Comparison of ENCODE assay signal across 8 cellular contexts in the genomic region with DNA sequence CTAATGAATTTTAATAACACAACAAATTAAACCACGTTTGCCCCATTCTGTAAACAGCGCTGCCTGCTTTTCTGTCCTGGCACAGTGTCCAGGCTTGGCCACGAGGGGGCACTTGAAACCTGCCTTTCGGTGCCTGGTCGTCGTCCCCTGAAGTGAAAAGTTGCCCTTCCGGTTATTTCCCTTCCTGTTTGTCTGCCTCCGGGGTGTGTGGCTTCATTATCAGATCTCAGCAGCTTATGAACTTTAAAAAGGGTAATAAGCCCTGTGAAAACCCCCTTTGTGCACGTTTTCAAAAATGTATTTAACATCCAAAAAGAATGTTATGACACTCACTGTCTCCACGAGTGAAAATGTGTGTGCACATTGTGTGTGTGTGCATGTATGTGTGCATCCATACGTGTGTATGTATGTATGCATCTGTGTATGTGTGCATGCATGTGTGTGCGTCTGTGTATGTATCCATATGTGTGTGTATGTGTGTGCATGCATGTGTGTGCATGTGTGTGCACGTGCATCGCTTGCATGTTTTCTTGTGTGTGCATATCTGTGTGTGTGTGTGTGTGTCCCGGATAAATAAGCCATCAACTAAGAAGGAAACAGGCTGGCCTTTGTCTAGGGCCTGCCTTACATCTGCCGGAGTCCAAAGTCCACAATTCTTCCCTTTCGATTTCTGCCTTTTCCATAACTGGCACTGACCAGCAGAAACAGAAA.
DNase-seq lines count a peak whose midpoint lies in the region; ATAC-seq and TF ChIP-seq lines count a peak whose summit lies in the region.

No MANE protein-coding gene starts in this region.

- intact Hi-C loops in IMR-90 (cut with micrococcal nuclease), result loop anchor here (1.0 to 10.0 kb wide), 8 partner anchors 62 to 1637 kb away; partner anchors contain the start of genes C6orf120, THBS2 and WDR27

- in situ Hi-C loops in IMR-90 (cut with MboI; ENCODE audit: low sequenced_read_pairs), result loop anchor here (10.0 to 25.0 kb wide), 2 partner anchors 620 to 983 kb away; no protein-coding TSS in a partner anchor

- no peak overlapping the region for H2BK120ac ChIP-seq in IMR-90 (ENCODE audit: low read depth, low read length)

- H3K9me1 ChIP-seq in IMR-90 (ENCODE audit: insufficient read depth, low read length), result no peaks in the 10 kb centered on the region

- H4K91ac ChIP-seq in IMR-90 (ENCODE audit: insufficient read depth, low read depth, low read length), result no peak overlapping the region

- H4K20me1 ChIP-seq in IMR-90 (ENCODE audit: insufficient read depth, low read length), result no peaks in the 10 kb centered on the region

- peak; percentile 97 for ATAC-seq in GM21576 (IDR thresholded peaks at IDR 0.05; ENCODE audit: unreplicated experiment)
- ATAC-seq in IMR-90 (ENCODE audit: low read depth), result peak; percentile 97
- peak; percentile 86 for ATAC-seq in activated T-helper 17 cell treated with anti-CD3 and anti-CD28 coated beads, Interleukin-2, amount 50 U/mL, for 72 hours (replicated peaks)
- peak; percentile 89 for ATAC-seq in stimulated activated naive CD8-positive, alpha-beta T cell treated with anti-CD3 and anti-CD28 coated beads, Interleukin-15, amount 100 ng/mL, for 72 hours

- peak overlapping the region; percentile 65 for H3K4me3 Mint-ChIP-seq in activated T-helper 17 cell treated with anti-CD3 and anti-CD28 coated beads, Interleukin-2, amount 50 U/mL, for 72 hours
- H3K4me3 Mint-ChIP-seq in stimulated activated naive CD8-positive, alpha-beta T cell treated with anti-CD3 and anti-CD28 coated beads, Interleukin-15, amount 100 ng/mL, for 72 hours, result peak overlapping the region; percentile 58 to 65

- H4K8ac ChIP-seq in IMR-90 (ENCODE audit: low read depth in 2 of 2, low read length in 2 of 2), result peak overlapping the region; percentile 82 to 86; a peak in 3 of 4 replicates

- DNase-seq in DMS53 (lab: John Stamatoyannopoulos, UW) (peak; percentile 93), IMR-90 (peak; percentile 60), RPMI7951 (ENCODE audit: low read depth) (peak; percentile 75), fibroblast of the conjunctiva (ENCODE audit: low read depth) (peak; percentile 59)
- peak; percentile 70 to 79 for DNase-seq in stimulated activated naive CD8-positive, alpha-beta T cell treated with anti-CD3 and anti-CD28 coated beads, Interleukin-15, amount 100 ng/mL, for 72 hours

- H3K56ac ChIP-seq in IMR-90 (ENCODE audit: extremely low read depth, insufficient read depth, low read length), result no peak overlapping the region

- H3K14ac ChIP-seq in IMR-90 (replicated peaks; ENCODE audit: low read depth, low read length), result no peak overlapping the region

- POLR2A ChIA-PET in IMR-90 (lab: Charles Lee; ENCODE audit: unreplicated experiment), result no interaction called here

- BruUV-seq in IMR-90 (replicated peaks; lab: Mats Ljungman, UMichigan), result no TSS peak

- H3K4me1 ChIP-seq in IMR-90 (ENCODE audit: control insufficient read depth, insufficient read depth, low read length) (no peaks in the 10 kb centered on the region), neuron (ENCODE audit: insufficient read depth, low read length) (no peaks in the 10 kb centered on the region)

- no peak overlapping the region for H3K23ac ChIP-seq in IMR-90 (ENCODE audit: low read depth, low read length)

- H3K36me3 Mint-ChIP-seq in activated T-helper 17 cell treated with anti-CD3 and anti-CD28 coated beads, Interleukin-2, amount 50 U/mL, for 72 hours (ENCODE audit: low read depth), result no peaks in the 10 kb centered on the region

- H3K4me3 ChIP-seq in IMR-90 (ENCODE audit: insufficient read depth, low read depth, low read length) (no peak overlapping the region), neuron (ENCODE audit: low read length) (peak overlapping the region; percentile 14)

- H2BK5ac ChIP-seq in IMR-90 (ENCODE audit: low read depth, low read length, poor library complexity, severe bottlenecking), result no peak overlapping the region

- TF ChIP-seq CTCF in IMR-90 (conservative IDR thresholded peaks at IDR 0.05; ENCODE audit: low read depth, low read length), result peak; percentile 95

- H3K9me3 Mint-ChIP-seq in activated T-helper 17 cell treated with anti-CD3 and anti-CD28 coated beads, Interleukin-2, amount 50 U/mL, for 72 hours, result no peaks in the 10 kb centered on the region
- no peaks in the 10 kb centered on the region for H3K9me3 Mint-ChIP-seq in stimulated activated naive CD8-positive, alpha-beta T cell treated with anti-CD3 and anti-CD28 coated beads, Interleukin-15, amount 100 ng/mL, for 72 hours

- H3K27me3 ChIP-seq in IMR-90 (ENCODE audit: control insufficient read depth, insufficient read depth, low read length) (peaks cover 5% of the 10 kb centered on the region; the same call in 1 of the 2 replicates), neuron (ENCODE audit: insufficient read depth, low read length) (no peaks in the 10 kb centered on the region)

- peak overlapping the region; percentile 35; the same call in 1 of the 2 replicates for H3K4me2 ChIP-seq in IMR-90 (ENCODE audit: low read depth, low read length)

- peak; percentile 28; the same call in 1 of the 2 replicates for TF ChIP-seq POLR2A in IMR-90 (IDR thresholded peaks at IDR 0.05; ENCODE audit: low read depth, low read length)

- CTCF ChIA-PET in IMR-90 (lab: Yijun Ruan, JAX), result interaction anchor here (0.6 kb wide), 1 partner anchor 61 kb away, joined by 3 read pairs; no protein-coding TSS in a partner anchor

- H2BK15ac ChIP-seq in IMR-90 (ENCODE audit: low read depth, low read length), result no peak overlapping the region

- peak overlapping the region; percentile 74 for H2AFZ ChIP-seq in IMR-90 (replicated peaks; ENCODE audit: low read length, poor library complexity)
- H2AFZ ChIP-seq in neuron (ENCODE audit: low read depth, low read length), result peak overlapping the region; percentile 15

- 5% methylated on average over 8 of the region's 17 CpGs; no CpG with 5 or more reads in 1 of the 2 experiments for WGBS in IMR-90 (ENCODE audit: extremely low coverage in 2 of 2, insufficient read length in 1 of 2), 2 experiments

- H3K27ac ChIP-seq in IMR-90 (ENCODE audit: insufficient read depth, low read length), result no peak overlapping the region

- H2AK9ac ChIP-seq in IMR-90 (replicated peaks; ENCODE audit: low read depth, low read length, poor library complexity), result no peak overlapping the region

- H3K18ac ChIP-seq in IMR-90 (ENCODE audit: low read depth, low read length), result no peak overlapping the region

- H3K27ac Mint-ChIP-seq in activated T-helper 17 cell treated with anti-CD3 and anti-CD28 coated beads, Interleukin-2, amount 50 U/mL, for 72 hours, result peak overlapping the region; percentile 20
- peak overlapping the region in 1 of 2 donors; percentile 84 for H3K27ac Mint-ChIP-seq in stimulated activated naive CD8-positive, alpha-beta T cell treated with anti-CD3 and anti-CD28 coated beads, Interleukin-15, amount 100 ng/mL, for 72 hours

- peak overlapping the region; percentile 62 for H4K5ac ChIP-seq in IMR-90 (ENCODE audit: low read depth, low read length)

- H2AK5ac ChIP-seq in IMR-90 (ENCODE audit: low read depth, low read length), result no peak overlapping the region

- no peak overlapping the region for H2BK20ac ChIP-seq in IMR-90 (ENCODE audit: low read depth, low read length)

- H3K4me1 Mint-ChIP-seq in activated T-helper 17 cell treated with anti-CD3 and anti-CD28 coated beads, Interleukin-2, amount 50 U/mL, for 72 hours, result peaks cover 8% of the 10 kb centered on the region
- H3K4me1 Mint-ChIP-seq in stimulated activated naive CD8-positive, alpha-beta T cell treated with anti-CD3 and anti-CD28 coated beads, Interleukin-15, amount 100 ng/mL, for 72 hours, result peaks cover 9% of the 10 kb centered on the region

- peak; percentile 97 for TF ChIP-seq RAD21 in IMR-90 (IDR thresholded peaks at IDR 0.05; ENCODE audit: low read length)

- H3K36me3 ChIP-seq in IMR-90 (ENCODE audit: control insufficient read depth, insufficient read depth, low read length), result no peaks in the 10 kb centered on the region
- H3K36me3 ChIP-seq in neuron (ENCODE audit: insufficient read depth, low read length), result no peaks in the 10 kb centered on the region

- no peaks in the 10 kb centered on the region for H3K79me1 ChIP-seq in IMR-90 (ENCODE audit: low read depth in 1 of 2, low read length in 2 of 2)

- no peak overlapping the region for H3K4ac ChIP-seq in IMR-90 (ENCODE audit: low read depth, low read length)

- dilution Hi-C loops in IMR-90 (cut with HindIII; ENCODE audit: low sequenced_read_pairs, unreplicated experiment), result no loop called here

- H3K9ac ChIP-seq in IMR-90 (ENCODE audit: low read depth, low read length), result no peak overlapping the region

- H3K9me3 ChIP-seq in IMR-90 (ENCODE audit: control insufficient read depth, insufficient read depth, low read length), result peaks cover 2% of the 10 kb centered on the region; the same call in 1 of the 2 replicates
- peaks cover 5% of the 10 kb centered on the region for H3K9me3 ChIP-seq in neuron (ENCODE audit: low read length)

- H3K27me3 Mint-ChIP-seq in activated T-helper 17 cell treated with anti-CD3 and anti-CD28 coated beads, Interleukin-2, amount 50 U/mL, for 72 hours, result peaks cover 11% of the 10 kb centered on the region
- no peaks in the 10 kb centered on the region for H3K27me3 Mint-ChIP-seq in stimulated activated naive CD8-positive, alpha-beta T cell treated with anti-CD3 and anti-CD28 coated beads, Interleukin-15, amount 100 ng/mL, for 72 hours

TF ChIP-seq in IMR-90, 13 proteins besides CTCF, POLR2A, EP300 and RAD21:
- TF ChIP-seq NFE2L2 (IDR thresholded peaks at IDR 0.05; ENCODE audit: low read depth, low read length) (no peak), SMC3 (IDR thresholded peaks at IDR 0.05; ENCODE audit: low read depth, low read length) (peak; percentile 95)
